Comparison of ENCODE assay signal across 29 cellular contexts in the genomic region with DNA sequence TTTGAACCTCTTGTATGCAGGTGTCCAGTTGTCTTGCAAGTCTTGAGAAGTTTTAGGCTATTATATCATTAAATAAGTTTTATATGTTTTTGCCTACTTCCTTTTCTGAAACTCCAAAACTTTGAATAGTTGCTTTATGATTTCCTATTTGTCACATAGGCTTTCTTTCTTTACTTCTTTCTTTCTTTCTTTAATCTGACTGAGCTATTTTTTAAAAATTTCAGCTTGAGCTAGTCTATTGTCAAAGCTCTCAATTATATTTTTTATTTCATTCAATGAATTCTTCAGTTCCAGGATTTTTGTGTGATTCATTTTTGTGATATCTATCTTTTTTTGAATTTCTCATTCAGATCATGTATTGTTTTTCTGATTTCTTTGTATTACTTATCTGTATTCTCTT.
"Had no signal": no experiment of that assay in that cellular context is flagged by ENCODE, and none has a peak within 500 bp of the region (broad histone marks: within the 10 kb centered on the region; RNA-seq: fewer than 3 reads in every experiment).

No MANE protein-coding gene starts in this region.

- FAIRE-seq: endothelial cell of umbilical vein, islet of Langerhans, urothelium cell line had no signal

- ATAC-seq: foreskin keratinocyte; heart right ventricle; left cardiac atrium; left lung; mucosa of descending colon; natural killer cell treated with Interleukin-12 subunit alpha and Interleukin-12 subunit beta and Interleukin-15 and Interleukin-18, amount 100 ng/mL, for 72 hours; stimulated activated memory B cell treated with anti-CD40 and anti-IgM and Interleukin-4, amounts not matched to agents 10 μg/mL and 1 μg/mL and 100 μg/mL, for 72 hours; stimulated activated naive CD8-positive, alpha-beta T cell treated with anti-CD3 and anti-CD28 coated beads, Interleukin-15, Interleukin-2, amounts not matched to agents 100 U/mL and 50 U/mL, for 24 hours had no signal

- H3K27me3 Mint-ChIP-seq: naive B cell; natural killer cell treated with Interleukin-12 subunit alpha and Interleukin-12 subunit beta and Interleukin-15 and Interleukin-18, amount 100 ng/mL, for 72 hours; type B pancreatic cell had no signal

- H3K27me3 ChIP-seq: esophagus muscularis mucosa, foreskin keratinocyte, heart right ventricle, left lung, right atrium auricular region, sigmoid colon, testis, tibial artery had no signal

- H3K27ac Mint-ChIP-seq: endodermal cell; mesothelial cell of epicardium; naive B cell; natural killer cell treated with Interleukin-12 subunit alpha and Interleukin-12 subunit beta and Interleukin-15 and Interleukin-18, amount 100 ng/mL, for 72 hours; stimulated activated memory B cell treated with anti-CD40 and anti-IgM and Interleukin-4, amounts not matched to agents 10 μg/mL and 1 μg/mL and 100 μg/mL, for 72 hours; type B pancreatic cell had no signal

- H3K4me1 Mint-ChIP-seq: endodermal cell; naive B cell; stimulated activated memory B cell treated with anti-CD40 and anti-IgM and Interleukin-4, amounts not matched to agents 10 μg/mL and 1 μg/mL and 100 μg/mL, for 72 hours had no signal

- H3K4me1 ChIP-seq: left lung, testis had no signal

- H3K4me3 Mint-ChIP-seq: endodermal cell; mesothelial cell of epicardium; natural killer cell treated with Interleukin-12 subunit alpha and Interleukin-12 subunit beta and Interleukin-15 and Interleukin-18, amount 100 ng/mL, for 72 hours; neural crest cell; stimulated activated memory B cell treated with anti-CD40 and anti-IgM and Interleukin-4, amounts not matched to agents 10 μg/mL and 1 μg/mL and 100 μg/mL, for 72 hours; type B pancreatic cell had no signal

- H3K27ac ChIP-seq: esophagus muscularis mucosa, foreskin keratinocyte, heart right ventricle, left lung, prostate gland, right atrium auricular region, sigmoid colon, testis, tibial artery had no signal

- H3K9me3 ChIP-seq: prostate gland had no signal

- H3K36me3 ChIP-seq: esophagus muscularis mucosa, left lung, prostate gland, right atrium auricular region, sigmoid colon had no signal

- H3K4me3 ChIP-seq: esophagus muscularis mucosa, heart right ventricle, left lung, mucosa of descending colon, prostate gland, right atrium auricular region, sigmoid colon, testis, tibial artery had no signal

- DNase-seq: cortex of kidney; effector CD8-positive, alpha-beta T cell; endodermal cell; foreskin keratinocyte; glutamatergic neuron; heart right ventricle; hippocampal formation; left cardiac atrium; left lung; mesenchymal stem cell; mucosa of descending colon; naive B cell; sigmoid colon; stimulated activated CD4-positive, alpha-beta T cell treated with anti-CD3 and anti-CD28 coated beads, Interleukin-4, amount 100 ng/mL, for 4 hours; stimulated activated naive CD8-positive, alpha-beta T cell treated with anti-CD3 and anti-CD28 coated beads, Interleukin-15, Interleukin-2, amounts not matched to agents 100 U/mL and 50 U/mL, for 24 hours; substantia nigra; testis; tibial artery had no signal
